ENCODE assay signal across 24 cellular contexts in the genomic region with DNA sequence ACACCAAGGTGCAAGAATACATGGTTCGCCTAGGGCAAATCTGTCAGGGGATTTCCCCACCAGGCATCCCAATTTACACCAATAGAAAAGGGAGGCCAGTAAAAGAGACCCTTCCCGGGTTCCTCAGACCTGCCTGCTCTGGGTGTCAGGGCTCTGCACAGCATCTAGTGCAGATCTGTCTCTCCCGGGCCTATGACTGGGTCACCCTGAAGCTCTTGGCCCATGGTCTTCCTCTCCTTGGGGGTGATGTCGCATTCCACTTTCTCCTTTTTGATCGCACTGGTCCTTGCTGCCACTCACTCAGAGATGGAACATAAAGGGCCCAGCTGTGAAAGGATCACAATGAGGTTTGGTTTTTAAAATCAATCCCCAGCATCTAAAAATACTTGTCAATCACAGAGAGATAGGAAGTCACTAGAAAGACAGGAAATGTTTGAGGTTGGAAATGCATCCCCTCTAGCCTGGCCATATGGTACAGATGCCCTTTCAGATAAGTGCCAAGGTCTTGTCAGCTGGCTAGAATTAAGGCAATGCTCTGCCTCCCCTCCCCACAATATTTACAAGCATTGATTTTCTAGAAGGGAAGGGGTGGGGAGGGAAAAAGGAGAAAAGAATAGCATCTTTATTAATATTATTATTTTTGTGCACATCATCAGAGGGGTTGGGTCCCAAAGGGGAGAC.
"Had no signal": no experiment of that assay in that cellular context is flagged by ENCODE, and none has a peak within 500 bp of the region (broad histone marks: within the 10 kb centered on the region; RNA-seq: fewer than 3 reads in every experiment).

No MANE protein-coding gene starts in this region.

- H3K27ac ChIP-seq: adrenal gland, ascending aorta, brain microvascular endothelial cell, epithelial cell of prostate, heart right ventricle, neutrophil, parathyroid adenoma, upper lobe of left lung, WERI-Rb-1 had no signal

- H3K4me3 ChIP-seq: adrenal gland, ascending aorta, heart right ventricle, upper lobe of left lung had no signal

- DNase-seq: activated CD4-positive, alpha-beta T cell treated with anti-CD3 and anti-CD28 coated beads for 1 hour; activated CD4-positive, alpha-beta T cell treated with anti-CD3 and anti-CD28 coated beads, Interleukin-2, amount 50 U/mL, for 1 hour; activated CD8-positive, alpha-beta memory T cell treated with anti-CD3 and anti-CD28 coated beads for 24 hours; activated effector memory CD4-positive, alpha-beta T cell treated with Interleukin-2 at 50 U/mL for 16 hours; activated naive CD4-positive, alpha-beta T cell treated with anti-CD3 and anti-CD28 coated beads, Interleukin-2, amount 10 ng/mL, durations not matched to agents 7 days and 5 days; activated T-cell treated with anti-CD3 and anti-CD28 coated beads, Interleukin-2, amount 50 U/mL, for 48 hours; adrenal gland; brain microvascular endothelial cell; central memory CD4-positive, alpha-beta T cell; heart right ventricle; left colon; right cardiac atrium; stimulated activated CD4-positive, alpha-beta T cell treated with anti-CD3 and anti-CD28 coated beads, Interleukin-4, amount 100 ng/mL, for 24 hours; stimulated activated naive CD8-positive, alpha-beta T cell treated with anti-CD3 and anti-CD28 coated beads, Interleukin-15, Interleukin-2, amounts not matched to agents 100 U/mL and 50 U/mL, for 24 hours; SW 1271; upper lobe of left lung; WERI-Rb-1 had no signal

- H3K79me2 ChIP-seq: parathyroid adenoma had no signal

- H3K9me3 ChIP-seq: adrenal gland, ascending aorta, heart right ventricle, neutrophil, upper lobe of left lung had no signal

- H3K9me3 Mint-ChIP-seq: activated naive CD4-positive, alpha-beta T cell treated with anti-CD3 and anti-CD28 coated beads, Interleukin-2, amount 10 ng/mL, durations not matched to agents 7 days and 5 days; memory B cell; nephron had no signal

- H3K27ac Mint-ChIP-seq: activated naive CD4-positive, alpha-beta T cell treated with anti-CD3 and anti-CD28 coated beads, Interleukin-2, amount 10 ng/mL, durations not matched to agents 7 days and 5 days; memory B cell; nephron had no signal

- H3K36me3 ChIP-seq: adrenal gland, ascending aorta, brain microvascular endothelial cell, heart right ventricle, neutrophil, upper lobe of left lung, WERI-Rb-1 had no signal

- H3K27me3 ChIP-seq: adrenal gland, ascending aorta, neutrophil, upper lobe of left lung had no signal

- ATAC-seq: stimulated activated naive CD8-positive, alpha-beta T cell treated with anti-CD3 and anti-CD28 coated beads, Interleukin-15, Interleukin-2, amounts not matched to agents 100 U/mL and 50 U/mL, for 24 hours had no signal

- H3K4me3 Mint-ChIP-seq: activated naive CD4-positive, alpha-beta T cell treated with anti-CD3 and anti-CD28 coated beads, Interleukin-2, amount 10 ng/mL, durations not matched to agents 7 days and 5 days; memory B cell; nephron had no signal

- H3K9ac ChIP-seq: parathyroid adenoma had no signal

- H3K36me3 Mint-ChIP-seq: activated naive CD4-positive, alpha-beta T cell treated with anti-CD3 and anti-CD28 coated beads, Interleukin-2, amount 10 ng/mL, durations not matched to agents 7 days and 5 days; memory B cell had no signal

- FAIRE-seq: keratinocyte had no signal
